ENCODE assay signal across 14 cellular contexts in genomic region chr21:45253633-45254556, GRCh38.
"Had no signal": no experiment of that assay in that cellular context is flagged by ENCODE, and none has a peak within 500 bp of the region (broad histone marks: within the 10 kb centered on the region; RNA-seq: fewer than 3 reads in every experiment).

No MANE protein-coding gene starts in this region.

- H3K9me3 ChIP-seq: esophagus squamous epithelium, pancreas, transverse colon had no signal

- H3K36me3 Mint-ChIP-seq: stimulated activated naive B cell treated with anti-CD40 and anti-IgM and Interleukin-4, amounts not matched to agents 10 μg/mL and 1 μg/mL and 100 μg/mL, for 72 hours had no signal

- H3K36me3 ChIP-seq: esophagus squamous epithelium, pancreas, transverse colon had no signal

- H3K4me3 Mint-ChIP-seq: activated naive CD4-positive, alpha-beta T cell treated with anti-CD3 and anti-CD28 coated beads for 36 hours; nephron; stimulated activated naive B cell treated with anti-CD40 and anti-IgM and Interleukin-4, amounts not matched to agents 10 μg/mL and 1 μg/mL and 100 μg/mL, for 72 hours; T-helper 2 cell treated with Interferon-gamma antibody and Interleukin-4, amounts not matched to agents 5 μg/mL and 100 μg/mL, for 36 hours had no signal

- DNase-seq: activated CD4-positive, alpha-beta T cell treated with anti-CD3 and anti-CD28 coated beads, Interleukin-2, amount 50 U/mL, for 1 hour; activated CD8-positive, alpha-beta memory T cell treated with anti-CD3 and anti-CD28 coated beads for 24 hours; activated naive CD4-positive, alpha-beta T cell treated with anti-CD3 and anti-CD28 coated beads for 36 hours; activated T-cell treated with anti-CD3 and anti-CD28 coated beads for 4 hours; esophagus squamous epithelium; hippocampal formation; stimulated activated CD4-positive, alpha-beta T cell treated with anti-CD3 and anti-CD28 coated beads, Interleukin-2, amount 100 ng/mL, for 48 hours; stimulated activated naive B cell treated with anti-CD40 and anti-IgM and Interleukin-4, amounts not matched to agents 10 μg/mL and 1 μg/mL and 100 μg/mL, for 72 hours; SW 1271; transverse colon had no signal

- H3K4me1 ChIP-seq: pancreas had no signal

- H3K9me3 Mint-ChIP-seq: activated naive CD4-positive, alpha-beta T cell treated with anti-CD3 and anti-CD28 coated beads for 36 hours; activated T-helper 2 cell treated with anti-CD3 and anti-CD28 coated beads, Interferon-gamma antibody, Interleukin-2, Interleukin-4, amounts not matched to agents 10 μg/mL and 5 μg/mL and 100 μg/mL, durations not matched to agents 14 hours and 24 hours and 36 hours; stimulated activated naive B cell treated with anti-CD40 and anti-IgM and Interleukin-4, amounts not matched to agents 10 μg/mL and 1 μg/mL and 100 μg/mL, for 72 hours; T-helper 2 cell treated with Interferon-gamma antibody and Interleukin-4, amounts not matched to agents 5 μg/mL and 100 μg/mL, for 36 hours had no signal

- H3K27ac ChIP-seq: esophagus squamous epithelium, pancreas, transverse colon had no signal

- H3K4me3 ChIP-seq: esophagus squamous epithelium, pancreas, transverse colon had no signal

- ATAC-seq: pancreas; stimulated activated naive B cell treated with anti-CD40 and anti-IgM and Interleukin-4, amounts not matched to agents 10 μg/mL and 1 μg/mL and 100 μg/mL, for 72 hours had no signal

- H3K27ac Mint-ChIP-seq: activated naive CD4-positive, alpha-beta T cell treated with anti-CD3 and anti-CD28 coated beads for 36 hours; activated T-helper 2 cell treated with anti-CD3 and anti-CD28 coated beads, Interferon-gamma antibody, Interleukin-2, Interleukin-4, amounts not matched to agents 10 μg/mL and 5 μg/mL and 100 μg/mL, durations not matched to agents 14 hours and 24 hours and 36 hours; stimulated activated naive B cell treated with anti-CD40 and anti-IgM and Interleukin-4, amounts not matched to agents 10 μg/mL and 1 μg/mL and 100 μg/mL, for 72 hours; T-helper 2 cell treated with Interferon-gamma antibody and Interleukin-4, amounts not matched to agents 5 μg/mL and 100 μg/mL, for 36 hours had no signal

- FAIRE-seq: pancreas had no signal
